In the genomic region with DNA sequence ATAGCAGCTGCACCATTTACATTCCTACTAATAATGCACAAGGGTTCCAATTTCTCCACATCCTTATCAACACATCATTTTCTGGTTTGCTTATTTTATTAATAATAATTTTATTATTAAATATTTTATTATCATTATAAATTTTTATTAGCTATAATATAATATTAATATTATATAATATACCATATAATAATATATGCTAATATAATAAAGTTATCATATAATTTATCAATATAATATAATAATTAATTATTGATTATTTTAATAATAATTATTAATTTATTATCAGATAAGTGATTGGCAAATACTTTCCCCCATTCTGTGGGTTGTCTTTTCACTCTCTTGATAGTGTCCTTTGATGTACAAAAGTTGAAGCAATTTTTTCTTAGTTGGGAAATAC, we compare ENCODE assay signal across 32 cellular contexts. TPM values are rescaled to one million over a fixed set of nuclear protein-coding genes. Genes with fewer than 3 reads are reported as not detected.
"Had no signal": no experiment of that assay in that cellular context is flagged by ENCODE, and none has a peak within 500 bp of the region (broad histone marks: within the 10 kb centered on the region; RNA-seq: fewer than 3 reads in every experiment).

No MANE protein-coding gene starts in this region.

- DNase-seq: activated B cell treated with CpG ODN at 0.5 μM for 24 hours; activated CD4-positive, alpha-beta memory T cell treated with anti-CD3 and anti-CD28 coated beads for 36 hours; activated CD4-positive, alpha-beta T cell treated with anti-CD3 and anti-CD28 coated beads for 1 hour; activated CD4-positive, alpha-beta T cell treated with anti-CD3 and anti-CD28 coated beads, Interleukin-2, amount 10 ng/mL, durations not matched to agents 24 days and 14 days; activated gamma-delta T cell treated with Interleukin-2 at 50 U/mL for 16 hours; activated naive CD4-positive, alpha-beta T cell treated with anti-CD3 and anti-CD28 coated beads, Interleukin-2, amount 10 ng/mL, durations not matched to agents 7 days and 5 days; activated naive CD8-positive, alpha-beta T cell treated with anti-CD3 and anti-CD28 coated beads for 36 hours; activated T-cell treated with anti-CD3 and anti-CD28 coated beads for 4 hours; activated T-cell treated with anti-CD3 and anti-CD28 coated beads, Interleukin-2, amount 50 U/mL, for 48 hours; caudate nucleus; KG1; MV-4-11; NCI-H1092 treated with DMSO at 0.1 percent for 48 hours; NCI-H1417 treated with DMSO at 0.1 percent for 48 hours; NCI-H1694; NCI-H2029; NCI-H2107; NCI-H2171 treated with DMSO at 0.1 percent for 48 hours; NCI-H226; NCI-H526; NCI-H774; NK-92 treated with Interleukin-12 subunit alpha and Interleukin-12 subunit beta, amount 100 ng/mL, for 24 hours; Peyer's patch; SHP77 treated with DMSO at 0.1 percent for 48 hours had no signal

- H3K36me3 Mint-ChIP-seq: activated CD4-positive, alpha-beta memory T cell treated with anti-CD3 and anti-CD28 coated beads for 36 hours; activated naive CD4-positive, alpha-beta T cell treated with anti-CD3 and anti-CD28 coated beads, Interleukin-2, amount 10 ng/mL, durations not matched to agents 7 days and 5 days; activated naive CD8-positive, alpha-beta T cell treated with anti-CD3 and anti-CD28 coated beads for 36 hours had no signal

- H3K27ac ChIP-seq: breast epithelium, Peyer's patch had no signal

- H3K4me3 ChIP-seq: breast epithelium, Peyer's patch had no signal

- H3K27ac Mint-ChIP-seq: activated B cell treated with CpG ODN at 0.5 μM for 24 hours; activated CD4-positive, alpha-beta memory T cell treated with anti-CD3 and anti-CD28 coated beads for 36 hours; activated CD4-positive, alpha-beta T cell treated with anti-CD3 and anti-CD28 coated beads, Interleukin-2, amount 10 ng/mL, durations not matched to agents 24 days and 14 days; activated naive CD4-positive, alpha-beta T cell treated with anti-CD3 and anti-CD28 coated beads, Interleukin-2, amount 10 ng/mL, durations not matched to agents 7 days and 5 days; activated naive CD8-positive, alpha-beta T cell treated with anti-CD3 and anti-CD28 coated beads for 36 hours; activated T-helper 17 cell treated with anti-CD3 and anti-CD28 coated beads, Interleukin-2, amount 50 U/mL, for 72 hours; T-helper 1 cell treated with Interleukin-12 subunit alpha and Interleukin-12 subunit beta and Interleukin-4 antibody, amounts not matched to agents 30 μg/mL and 1 μg/mL, for 36 hours had no signal

- H3K4me1 Mint-ChIP-seq: activated B cell treated with CpG ODN at 0.5 μM for 24 hours; activated naive CD4-positive, alpha-beta T cell treated with anti-CD3 and anti-CD28 coated beads, Interleukin-2, amount 10 ng/mL, durations not matched to agents 7 days and 5 days; activated naive CD8-positive, alpha-beta T cell treated with anti-CD3 and anti-CD28 coated beads for 36 hours; activated T-helper 17 cell treated with anti-CD3 and anti-CD28 coated beads, Interleukin-2, amount 50 U/mL, for 72 hours had no signal

- H3K27me3 ChIP-seq: Peyer's patch had no signal

- H3K36me3 ChIP-seq: breast epithelium, Peyer's patch had no signal

- H3K4me3 Mint-ChIP-seq: activated B cell treated with CpG ODN at 0.5 μM for 24 hours; activated CD4-positive, alpha-beta memory T cell treated with anti-CD3 and anti-CD28 coated beads for 36 hours; activated CD4-positive, alpha-beta T cell treated with anti-CD3 and anti-CD28 coated beads, Interleukin-2, amount 10 ng/mL, durations not matched to agents 24 days and 14 days; activated naive CD4-positive, alpha-beta T cell treated with anti-CD3 and anti-CD28 coated beads, Interleukin-2, amount 10 ng/mL, durations not matched to agents 7 days and 5 days; activated naive CD8-positive, alpha-beta T cell treated with anti-CD3 and anti-CD28 coated beads for 36 hours; activated T-helper 17 cell treated with anti-CD3 and anti-CD28 coated beads, Interleukin-2, amount 50 U/mL, for 72 hours; T-helper 1 cell treated with Interleukin-12 subunit alpha and Interleukin-12 subunit beta and Interleukin-4 antibody, amounts not matched to agents 30 μg/mL and 1 μg/mL, for 36 hours had no signal

- H3K9me3 ChIP-seq: Peyer's patch had no signal

- H3K9me3 Mint-ChIP-seq: activated CD4-positive, alpha-beta memory T cell treated with anti-CD3 and anti-CD28 coated beads for 36 hours; activated CD4-positive, alpha-beta T cell treated with anti-CD3 and anti-CD28 coated beads, Interleukin-2, amount 10 ng/mL, durations not matched to agents 24 days and 14 days; activated naive CD4-positive, alpha-beta T cell treated with anti-CD3 and anti-CD28 coated beads, Interleukin-2, amount 10 ng/mL, durations not matched to agents 7 days and 5 days; activated T-helper 17 cell treated with anti-CD3 and anti-CD28 coated beads, Interleukin-2, amount 50 U/mL, for 72 hours; T-helper 1 cell treated with Interleukin-12 subunit alpha and Interleukin-12 subunit beta and Interleukin-4 antibody, amounts not matched to agents 30 μg/mL and 1 μg/mL, for 36 hours had no signal

- H3K4me1 ChIP-seq: breast epithelium, Peyer's patch had no signal

RNA-seq across cellular contexts. Expression of gene OR2AT4, which starts 27.7 kb away (rescaled TPM):
- total RNA-seq: activated B cell treated with CpG ODN at 0.5 μM for 24 hours; activated CD4-positive, alpha-beta memory T cell treated with anti-CD3 and anti-CD28 coated beads for 36 hours; activated CD4-positive, alpha-beta T cell treated with anti-CD3 and anti-CD28 coated beads, Interleukin-2, amount 10 ng/mL, durations not matched to agents 24 days and 14 days; activated CD8-positive, alpha-beta memory T cell treated with anti-CD3 and anti-CD28 coated beads for 36 hours; activated naive CD8-positive, alpha-beta T cell treated with anti-CD3 and anti-CD28 coated beads for 36 hours; activated T-helper 17 cell treated with anti-CD3 and anti-CD28 coated beads, Interleukin-2, amount 50 U/mL, for 72 hours; breast epithelium; cerebellum; MCF 10A; NCI-H460; Peyer's patch had no signal
- polyA plus RNA-seq: adipose tissue had no signal
